In genomic region chr2:24412812-24413211, GRCh38 we compare ENCODE assay signal across 27 cellular contexts.
"Had no signal": no experiment of that assay in that cellular context is flagged by ENCODE, and none has a peak within 500 bp of the region (broad histone marks: within the 10 kb centered on the region; RNA-seq: fewer than 3 reads in every experiment).

No MANE protein-coding gene starts in this region.

- H3K36me3 Mint-ChIP-seq: T-cell had no signal

- H3K9me3 ChIP-seq: MG63, SJCRH30 had no signal

- H3K27ac Mint-ChIP-seq: T-cell had no signal

- H3K27ac ChIP-seq: PC-9, RWPE1, SJCRH30, SK-N-MC had no signal

- H2AFZ ChIP-seq: PC-9 had no signal

- H3K27me3 ChIP-seq: MG63, SJCRH30 had no signal

- FAIRE-seq: RCC 7860 had no signal

- ATAC-seq: Panc1, Right ventricle myocardium inferior, T-cell had no signal

- H3K4me3 ChIP-seq: MG63, PC-9, SJCRH30, SK-N-MC had no signal

- H3K36me3 ChIP-seq: MG63, SJCRH30 had no signal

- H3K4me3 Mint-ChIP-seq: T-cell had no signal

- H3K9me3 Mint-ChIP-seq: T-cell had no signal

- H3K4me2 ChIP-seq: PC-9 had no signal

- H3K4me1 Mint-ChIP-seq: T-cell had no signal

- DNase-seq: Kasumi-1, MG63, NCI-H1048, NCI-H1092 treated with DMSO at 0.1 percent for 48 hours, NCI-H1105 treated with DMSO at 0.1 percent for 48 hours, NCI-H1436, NCI-H1694, NCI-H187, NCI-H1930, NCI-H2029 treated with DMSO at 0.1 percent for 48 hours, NCI-H2081 treated with DMSO at 0.1 percent for 48 hours, NCI-H2107, NCI-H2171, NCI-H226, NCI-H446 treated with DMSO at 0.1 percent for 48 hours, NCI-H510A, NCI-H524, PC-9, SHP77, SIG-M5, SJCRH30, T-cell had no signal
